ENCODE assay signal across 24 cellular contexts in genomic region chr1:183905497-183905896, GRCh38.
DNase-seq lines count a peak whose midpoint lies in the region; ATAC-seq, FAIRE-seq and TF ChIP-seq lines count a peak whose summit lies in the region.
"Had no signal": no experiment of that assay in that cellular context is flagged by ENCODE, and none has a peak within 500 bp of the region (broad histone marks: within the 10 kb centered on the region; RNA-seq: fewer than 3 reads in every experiment).

No MANE protein-coding gene starts in this region.

- no peak overlapping the region for H3K4me3 ChIP-seq in upper lobe of right lung
- H3K4me3 ChIP-seq: BLaER1 treated with 17β-estradiol and CSF1 and Interleukin-3, amounts not matched to agents 10 nM and 100 nM; SJSA1 had no signal

- DNase-seq in NCI-H1048 (lab: John Stamatoyannopoulos, UW) (peak; percentile 32), left ventricle myocardium superior (peak; percentile 48), upper lobe of right lung (no peak), HTR-8/SVneo (ENCODE audit: insufficient read length, low spot score) (no peak)
- DNase-seq in activated CD4-positive, alpha-beta T cell treated with anti-CD3 and anti-CD28 coated beads for 48 hours = no peak
- DNase-seq: AML-193; CD4-positive, alpha-beta T cell; Karpas-422; NCI-H1105; NCI-H1436 treated with DMSO at 0.1 percent for 48 hours; NCI-H1930; NCI-H2107; NCI-H524; NCI-H82; NK-92 treated with Interleukin-12 subunit alpha and Interleukin-12 subunit beta, amount 100 ng/mL, for 24 hours; PC-3 had no signal

- FAIRE-seq in HTR-8/SVneo (lab: Jason Lieb, UNC) = no peak
- FAIRE-seq: A204.1, D721Med, HepG2 had no signal

- ATAC-seq in left ventricle myocardium superior (peak; percentile 90), upper lobe of right lung (peak; percentile 49), HG02623 (IDR thresholded peaks at IDR 0.05; ENCODE audit: unreplicated experiment) (no peak)
- ATAC-seq: HCT116, HepG2, PC-3 had no signal

- H3K27ac ChIP-seq in cingulate gyrus (ENCODE audit: low read depth, low read length) (peak overlapping the region; percentile 16), upper lobe of right lung (no peak overlapping the region)
- H3K27ac ChIP-seq: SJSA1 had no signal

- intact Hi-C loops in left ventricle myocardium superior (cut with micrococcal nuclease) (no loop called here), upper lobe of right lung (cut with DNase I) (no loop called here)

- no peaks in the 10 kb centered on the region for H3K9me3 ChIP-seq in upper lobe of right lung
- H3K9me3 ChIP-seq: SJSA1 had no signal

- TF ChIP-seq CTCF in upper lobe of right lung (IDR thresholded peaks at IDR 0.05) = no peak

- no peaks in the 10 kb centered on the region for H3K27me3 ChIP-seq in upper lobe of right lung
- H3K27me3 ChIP-seq: BLaER1 treated with 17β-estradiol and CSF1 and Interleukin-3, amounts not matched to agents 10 nM and 100 nM; SJSA1 had no signal

- H3K4me1 ChIP-seq in upper lobe of right lung = no peaks in the 10 kb centered on the region
- H3K4me1 ChIP-seq: SJSA1 had no signal

- peaks cover 75% of the 10 kb centered on the region for H3K36me3 ChIP-seq in upper lobe of right lung

Comparison
In these comparisons a context has a peak if more than half of its experiments do, and no peak if none do; other contexts are left out.
1. DNase-seq: peak in NCI-H1048 (single experiment) and left ventricle myocardium superior (single experiment); none in upper lobe of right lung (single experiment), HTR-8/SVneo (single experiment) and activated CD4-positive, alpha-beta T cell treated with anti-CD3 and anti-CD28 coated beads for 48 hours (single experiment).